In genomic region chr2:232438951-232439757, GRCh38 we compare ENCODE assay signal across 8 cellular contexts. TPM values are rescaled to one million over a fixed set of nuclear protein-coding genes. Genes with fewer than 3 reads are reported as not detected.
DNase-seq lines count a peak whose midpoint lies in the region; ATAC-seq, FAIRE-seq and TF ChIP-seq lines count a peak whose summit lies in the region.

No MANE protein-coding gene starts in this region.

- peak; percentile 38 to 50 (median 46) for ATAC-seq in T-cell (replicated peaks in 1 of 4)

- no peaks in the 10 kb centered on the region for H3K79me2 ChIP-seq in neural progenitor cell (ENCODE audit: low read depth)

- H3K4me1 ChIP-seq in neural progenitor cell = no peaks in the 10 kb centered on the region

- no peaks in the 10 kb centered on the region for H3K9me3 ChIP-seq in neural progenitor cell (ENCODE audit: low read depth)

- H3K4me3 Mint-ChIP-seq in T-cell (no peak overlapping the region), neural progenitor cell (no peak overlapping the region)

- no peak overlapping the region for H2AFZ ChIP-seq in neural progenitor cell (replicated peaks)

- H3K4me2 ChIP-seq in neural progenitor cell = no peak overlapping the region

- CTCF ChIA-PET in T-cell (lab: Charles Lee) = interaction anchor here (0.5 to 1.3 kb wide), 6 partner anchors 113 to 588 kb away, joined by 3 to 11 read pairs (median 4); no protein-coding TSS in a partner anchor

- no peak overlapping the region for H3K27ac ChIP-seq in dorsolateral prefrontal cortex
- no peak overlapping the region for H3K27ac ChIP-seq in neural progenitor cell

- no peaks in the 10 kb centered on the region for H3K9me3 Mint-ChIP-seq in T-cell
- H3K9me3 Mint-ChIP-seq in neural progenitor cell = no peaks in the 10 kb centered on the region

- POLR2A ChIA-PET in T-cell (lab: Charles Lee) = no interaction called here

- H3K27me3 Mint-ChIP-seq in T-cell (peaks cover 3 to 6% of the 10 kb centered on the region in 2 donors), neural progenitor cell (ENCODE audit: insufficient read depth, low read depth) (peaks cover 15% of the 10 kb centered on the region)

- no peak overlapping the region for H3K27ac Mint-ChIP-seq in T-cell
- H3K27ac Mint-ChIP-seq in neural progenitor cell = no peak overlapping the region

- H3K9ac ChIP-seq in neural progenitor cell = no peak overlapping the region

- H3K36me3 Mint-ChIP-seq in T-cell = no peaks in the 10 kb centered on the region
- no peaks in the 10 kb centered on the region for H3K36me3 Mint-ChIP-seq in neural progenitor cell

- H3K4me3 ChIP-seq in dorsolateral prefrontal cortex (no peak overlapping the region), neural progenitor cell (no peak overlapping the region)

- DNase-seq in GM18507 (ENCODE audit: extremely low spot score, insufficient read length, low read depth) (no peak), T-cell (peak in 15 of 34 experiments; percentile 13 to 45 (median 29)), dorsolateral prefrontal cortex (peak in 2 of 10 donors; percentile 23 to 65), neural progenitor cell (ENCODE audit: low spot score) (no peak), midbrain (lab: John Stamatoyannopoulos, UW) (no peak), COLO829 (ENCODE audit: low spot score) (no peak), middle frontal gyrus (ENCODE audit: extremely low spot score, low spot score) (no peak), GF-D8 (lab: John Stamatoyannopoulos, UW) (no peak)

- FAIRE-seq in GM18507 (lab: Jason Lieb, UNC) = peak; percentile 63

- H3F3A ChIP-seq in neural progenitor cell (ENCODE audit: low read depth) = no peaks in the 10 kb centered on the region

- H4K20me1 ChIP-seq in neural progenitor cell (ENCODE audit: low read depth) = no peaks in the 10 kb centered on the region

- H3K27me3 ChIP-seq in dorsolateral prefrontal cortex = peaks cover 0 to 4% (median 0%) of the 10 kb centered on the region in 45 donors
- no peaks in the 10 kb centered on the region for H3K27me3 ChIP-seq in neural progenitor cell

- peaks cover 8 to 11% (median 9%) of the 10 kb centered on the region in 3 donors for H3K4me1 Mint-ChIP-seq in T-cell
- no peaks in the 10 kb centered on the region for H3K4me1 Mint-ChIP-seq in neural progenitor cell

- TF ChIP-seq CTCF in dorsolateral prefrontal cortex (IDR thresholded peaks at IDR 0.05 in 54 of 56, conservative IDR thresholded peaks at IDR 0.05 in 2 of 56; ENCODE audit: low read depth in 1 of 56, partially characterized antibody in 56 of 56) = peak in 54 of 56 donors; percentile 18 to 77 (median 63)
- TF ChIP-seq CTCF in neural progenitor cell (IDR thresholded peaks at IDR 0.05) = peak; percentile 54

- intact Hi-C loops in dorsolateral prefrontal cortex (cut with DNase I) = loop anchor here (5.0 to 10.0 kb wide), 3 partner anchors 104 to 587 kb away; no protein-coding TSS in a partner anchor

- H3K36me3 ChIP-seq in neural progenitor cell = no peaks in the 10 kb centered on the region

RNA-seq across cellular contexts. Expression of gene ALPI, which starts 16.8 kb away (rescaled TPM):
- total RNA-seq in T-cell (not detected), dorsolateral prefrontal cortex (not detected), neural progenitor cell (ENCODE audit: low replicate concordance) (not detected in 2 replicates)

RNA-seq across cellular contexts. Expression of gene ALPG, which starts 32.5 kb away (rescaled TPM):
- total RNA-seq in T-cell = under 1 TPM in 1 of 5 donors, not detected in 4; 0.15 TPM
- under 1 TPM in 1 of 120 experiments, not detected in 119; 0.11 TPM for total RNA-seq in dorsolateral prefrontal cortex
- total RNA-seq in neural progenitor cell (ENCODE audit: low replicate concordance) = not detected in 2 replicates

RNA-seq across cellular contexts. Expression of gene ECEL1, which starts 48.5 kb away (rescaled TPM):
- under 1 TPM in 2 of 5 donors, not detected in 3; 0.15 to 0.19 TPM for total RNA-seq in T-cell
- total RNA-seq in dorsolateral prefrontal cortex = 1 to 10 TPM in 14 of 120 experiments, under 1 TPM in 74, not detected in 32; 0.15 to 2.8 (median 0.49) TPM
- total RNA-seq in neural progenitor cell (ENCODE audit: low replicate concordance) = 0.84 and 3.8 TPM in 2 replicates
